In the genomic region with DNA sequence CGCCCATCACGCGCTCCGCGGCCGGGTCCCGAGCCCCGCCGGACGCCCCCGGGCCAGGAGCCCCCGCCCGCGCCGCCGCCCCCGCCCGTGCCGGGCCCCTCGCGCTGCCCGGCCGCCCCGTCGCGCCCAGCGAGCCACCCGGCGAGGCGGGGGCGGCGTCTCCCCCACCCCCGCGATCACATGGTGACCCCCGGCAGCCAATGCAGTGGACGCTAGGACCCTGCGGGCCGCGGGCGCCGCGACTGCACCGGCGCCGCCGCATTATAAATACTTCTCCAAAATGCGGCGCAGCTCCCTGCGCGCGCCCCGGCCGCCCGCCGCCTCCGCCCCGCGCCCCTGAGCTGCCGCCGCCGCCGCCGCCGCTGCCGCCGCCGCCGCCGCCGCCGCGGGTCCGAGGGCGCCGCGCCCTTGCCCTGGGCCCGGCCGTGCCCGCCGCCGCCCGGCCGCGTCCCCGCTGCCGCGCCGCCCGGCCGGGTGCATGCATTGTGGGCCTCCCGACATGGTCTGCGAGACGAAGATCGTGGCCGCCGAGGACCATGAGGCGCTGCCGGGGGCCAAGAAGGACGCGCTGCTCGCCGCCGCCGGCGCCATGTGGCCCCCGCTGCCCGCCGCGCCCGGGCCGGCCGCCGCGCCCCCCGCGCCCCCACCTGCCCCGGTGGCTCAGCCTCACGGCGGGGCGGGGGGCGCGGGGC, we compare ENCODE assay signal across 8 cellular contexts. TPM values are rescaled to one million over a fixed set of nuclear protein-coding genes. Genes with fewer than 3 reads are reported as not detected.
DNase-seq lines count a peak whose midpoint lies in the region; ATAC-seq, FAIRE-seq and TF ChIP-seq lines count a peak whose summit lies in the region.

A gene with protein sequence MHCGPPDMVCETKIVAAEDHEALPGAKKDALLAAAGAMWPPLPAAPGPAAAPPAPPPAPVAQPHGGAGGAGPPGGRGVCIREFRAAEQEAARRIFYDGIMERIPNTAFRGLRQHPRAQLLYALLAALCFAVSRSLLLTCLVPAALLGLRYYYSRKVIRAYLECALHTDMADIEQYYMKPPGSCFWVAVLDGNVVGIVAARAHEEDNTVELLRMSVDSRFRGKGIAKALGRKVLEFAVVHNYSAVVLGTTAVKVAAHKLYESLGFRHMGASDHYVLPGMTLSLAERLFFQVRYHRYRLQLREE (plus strand): TSS at position 294 of the 692 bp plus-strand sequence. CDS start 185 bp downstream, at position 479.

- H3K79me2 ChIP-seq in K562 (ENCODE audit: control insufficient read depth, insufficient read depth, low read length), result no peaks in the 10 kb centered on the region

- H3K9me3 ChIP-seq in K562 (replicated peaks; ENCODE audit: control insufficient read depth, insufficient read depth, low read depth, low read length) (no peaks in the 10 kb centered on the region), stomach (no peaks in the 10 kb centered on the region)

- CTCF ChIA-PET in K562 (lab: Yijun Ruan, JAX; ENCODE audit: low intra/inter-chr PET ratio), result no interaction called here

- no peak for FAIRE-seq in K562 (lab: Jason Lieb, UNC)

- in situ Hi-C loops in K562 (cut with MboI), result no loop called here

- no peaks in the 10 kb centered on the region for H3K27me3 ChIP-seq in K562 (ENCODE audit: control insufficient read depth in 2 of 2, insufficient read depth in 2 of 2, low read length in 2 of 2)
- H3K27me3 ChIP-seq in stomach, result peaks cover 18 to 85% (median 44%) of the 10 kb centered on the region in 3 donors

- no peak for TF ChIP-seq RAD21 in K562 (CRISPR knock-in tag; conservative IDR thresholded peaks at IDR 0.05 in 1 of 2, IDR thresholded peaks at IDR 0.05 in 1 of 2)

- H4K20me1 ChIP-seq in K562 (replicated peaks; ENCODE audit: control insufficient read depth, insufficient read depth, low read length), result no peaks in the 10 kb centered on the region

- peak within 1 kb of the TSS; percentile 63; the same call in 1 of the 2 replicates for H3K4me2 ChIP-seq in K562 (ENCODE audit: insufficient read depth, low read length)

- H2AFZ ChIP-seq in K562 (ENCODE audit: low read depth, low read length), result peak within 1 kb of the TSS; percentile 74; the same call in 1 of the 2 replicates

- H3K9me1 ChIP-seq in K562 (ENCODE audit: control insufficient read depth, insufficient read depth, low read length), result no peaks in the 10 kb centered on the region

- peaks cover 0 to 54% of the 10 kb centered on the region in 2 experiments; a peak in 3 of 5 replicates for H3K4me1 ChIP-seq in K562 (replicated peaks in 1 of 2; ENCODE audit: control insufficient read depth in 2 of 2, insufficient read depth in 2 of 2, low read length in 2 of 2)
- H3K4me1 ChIP-seq in stomach, result peaks cover 20 to 25% (median 23%) of the 10 kb centered on the region in 4 donors

- peak within 1 kb of the TSS in 1 of 2 experiments; percentile 87; a peak in 2 of 4 replicates for H3K9ac ChIP-seq in K562 (ENCODE audit: insufficient read depth in 1 of 2, low read depth in 2 of 2, low read length in 2 of 2)

- BruUV-seq in K562 (replicated peaks; lab: Mats Ljungman, UMichigan), result no TSS peak

- ATAC-seq in K562 (peak; percentile 64), GM18517 (IDR thresholded peaks at IDR 0.05; ENCODE audit: unreplicated experiment) (no peak), HG02642 (IDR thresholded peaks at IDR 0.05; ENCODE audit: poor library complexity, unreplicated experiment) (no peak)

- TF ChIP-seq EP300 in K562 (IDR thresholded peaks at IDR 0.05; ENCODE audit: low read length) (no peak), stomach (IDR thresholded peaks at IDR 0.05) (no peak)

- DNase-seq in NCI-H82 (lab: John Stamatoyannopoulos, UW), result peak; percentile 76
- no peak for DNase-seq in NCI-H82 treated with DMSO at 0.1 percent for 48 hours (lab: John Stamatoyannopoulos, UW; ENCODE audit: unreplicated experiment)
- peak; percentile 64 for DNase-seq in NCI-H345 (lab: John Stamatoyannopoulos, UW)
- peak; percentile 75 to 84 (median 80) for DNase-seq in K562 (ENCODE audit: extremely low read depth in 1 of 4, low spot score in 3 of 4)
- peak; percentile 9 for DNase-seq in kidney glomerular epithelial cell (lab: John Stamatoyannopoulos, UW)
- no peak for DNase-seq in stomach

- no peak within 1 kb of the TSS for H3K27ac ChIP-seq in K562 (ENCODE audit: extremely low read depth, low read depth, low read length)
- no peak within 1 kb of the TSS for H3K27ac ChIP-seq in stomach

- POLR2A ChIA-PET in K562 (lab: Yijun Ruan, JAX), result interaction anchor here (1.1 kb wide), 1 partner anchor 12 kb away, joined by 3 read pairs; no protein-coding TSS in a partner anchor

- intact Hi-C loops in K562 (cut with micrococcal nuclease) (no loop called here), stomach (cut with DNase I; ENCODE audit: low total_unique reads) (no loop called here)

- TF ChIP-seq POLR2A in K562 (conservative IDR thresholded peaks at IDR 0.05), result no peak
- no peak for TF ChIP-seq POLR2A in stomach (IDR thresholded peaks at IDR 0.05)

- H3K4me3 ChIP-seq in K562 (peak within 1 kb of the TSS; percentile 53), stomach (peak within 1 kb of the TSS; percentile 44 to 52 (median 48))

- TF ChIP-seq CTCF in K562 (IDR thresholded peaks at IDR 0.05 in 2 of 3, conservative IDR thresholded peaks at IDR 0.05 in 1 of 3; ENCODE audit: insufficient read depth in 2 of 3, low read depth in 1 of 3, low read length in 3 of 3) (no peak), stomach (IDR thresholded peaks at IDR 0.05) (no peak)

- peaks cover 3% of the 10 kb centered on the region; the same call in 1 of the 3 replicates for H3K36me3 ChIP-seq in K562 (ENCODE audit: control insufficient read depth, insufficient read depth, low read length)
- no peaks in the 10 kb centered on the region for H3K36me3 ChIP-seq in stomach

- 0% methylated on average over 6 of the region's 122 CpGs for WGBS in K562 (ENCODE audit: insufficient coverage, low coverage, missing lambda C conversion rate)
- WGBS in stomach, 5 donors, result 0 to 3% (median 1%) methylated on average over 6 to 98 of the region's 122 CpGs; no CpG with 5 or more reads in 1 of the 5 donors

TF ChIP-seq in K562, 482 proteins besides CTCF, POLR2A, EP300 and RAD21 (continues in another document):
- TF ChIP-seq ZFP1 (CRISPR knock-in tag; IDR thresholded peaks at IDR 0.05) (no peak), DDX20 (tag; IDR thresholded peaks at IDR 0.05; ENCODE audit: low read depth) (no peak), MXI1 (IDR thresholded peaks at IDR 0.05; ENCODE audit: low read depth, low read length) (no peak), ZFP36 (IDR thresholded peaks at IDR 0.05; ENCODE audit: low read depth, low read length, partially characterized antibody) (no peak), ZNF140 (CRISPR knock-in tag; IDR thresholded peaks at IDR 0.05) (no peak), ZFPM2 (CRISPR knock-in tag; IDR thresholded peaks at IDR 0.05) (no peak), HLTF (IDR thresholded peaks at IDR 0.05) (no peak), POU5F1 (IDR thresholded peaks at IDR 0.05; ENCODE audit: borderline replicate concordance, low read depth, low read length, partially characterized antibody) (no peak), RBM14 (IDR thresholded peaks at IDR 0.05; ENCODE audit: borderline replicate concordance, insufficient read depth, low read depth, low read length) (no peak)

RNA-seq across cellular contexts. Expression of the gene that starts here (rescaled TPM):
- 10.2 and 23.1 TPM in 2 replicates for total RNA-seq in K562 (2011; cell fraction: chromatin; rRNA removed; ENCODE audit: low replicate concordance)
- total RNA-seq in K562 (2011; cell fraction: nucleolus; rRNA removed), result 12.9 and 15.8 TPM in 2 replicates
- 10.6 and 15.3 TPM in 2 replicates for total RNA-seq in K562 (2011; cell fraction: nucleoplasm; rRNA removed)
- total RNA-seq in K562 (2014; rRNA removed), result 3.8 and 5.3 TPM in 2 replicates
- 0.62 and 0.67 TPM in 2 replicates for total RNA-seq in K562 (2014; rRNA removed; fragmentation: Illumina TruSeq; extraction: Trizol)
- 1.5 and 1.7 TPM in 2 replicates for total RNA-seq in K562 (2015; rRNA removed; fragmentation: Illumina TruSeq; extraction: Trizol)
- total RNA-seq in K562 (2021), result 9.5 and 11.0 TPM in 2 replicates
- polyA plus RNA-seq in K562 (2011; rRNA removed), result 3.9 and 4.9 TPM in 2 replicates
- polyA plus RNA-seq in K562 (2011; cell fraction: cytosol; rRNA removed), result 7.9 and 9.1 TPM in 2 replicates
- polyA plus RNA-seq in K562 (2011; cell fraction: nucleus; rRNA removed), result 19.1 and 19.2 TPM in 2 replicates
- polyA plus RNA-seq in K562 (2012), result 4.7 and 7.3 TPM in 2 replicates
- 1.5 and 3.1 TPM in 2 replicates for polyA plus RNA-seq in K562 (2014; fragmentation: Illumina TruSeq; extraction: Trizol)
- polyA plus RNA-seq in K562 (2014; fragmentation: Nextera tagmentation; extraction: Ambion mirVana), result under 1 TPM; 0.06 to 0.07 TPM
- polyA plus RNA-seq in K562 (2014; rRNA removed), result 2.9 and 3.7 TPM in 2 replicates
- 39.8 and 58.5 TPM in 2 replicates for polyA minus RNA-seq in K562 (2011; rRNA and poly(A)+ RNA removed)
- 7.1 and 7.3 TPM in 2 replicates for polyA minus RNA-seq in K562 (2011; cell fraction: cytosol; rRNA and poly(A)+ RNA removed)
- polyA minus RNA-seq in K562 (2011; cell fraction: nucleus; rRNA and poly(A)+ RNA removed), result 4.3 TPM in 2 replicates
- under 1 TPM in 1 of 5 donors, not detected in 4; 0.73 TPM for total RNA-seq in stomach
- under 1 TPM; 0.31 to 0.55 (median 0.46) TPM for polyA plus RNA-seq in stomach

Comparison
In these comparisons a context has a peak if more than half of its experiments do, and no peak if none do; other contexts are left out.
1. DNase-seq: peak in NCI-H82 (single experiment), NCI-H345 (single experiment), K562 (4 of 4) and kidney glomerular epithelial cell (single experiment); none in NCI-H82 treated with DMSO at 0.1 percent for 48 hours (single experiment) and stomach (single experiment).